In genomic region chr17:73292031-73292531, GRCh38 we compare ENCODE assay signal across 8 cellular contexts. TPM values are rescaled to one million over a fixed set of nuclear protein-coding genes. Genes with fewer than 3 reads are reported as not detected.
DNase-seq lines count a peak whose midpoint lies in the region; ATAC-seq and TF ChIP-seq lines count a peak whose summit lies in the region.

No MANE protein-coding gene starts in this region.

- H3K4me1 ChIP-seq in liver (ENCODE audit: control insufficient read depth in 4 of 4, insufficient read depth in 4 of 4, low read length in 3 of 4) (peaks cover 43 to 74% (median 58%) of the 10 kb centered on the region in 4 donors), upper lobe of right lung (peaks cover 76% of the 10 kb centered on the region)

- no peaks in the 10 kb centered on the region for H3K27me3 ChIP-seq in MG63
- H3K27me3 ChIP-seq in liver (ENCODE audit: control insufficient read depth in 4 of 4, insufficient read depth in 4 of 4, low read length in 3 of 4): no peaks in the 10 kb centered on the region
- no peaks in the 10 kb centered on the region for H3K27me3 ChIP-seq in upper lobe of right lung

- peak; percentile 2 for ATAC-seq in upper lobe of right lung
- ATAC-seq in GM18519 (IDR thresholded peaks at IDR 0.05; ENCODE audit: low FRiP score, unreplicated experiment): no peak
- no peak for ATAC-seq in omental fat pad (ENCODE audit: low FRiP score)

- H3K4me3 ChIP-seq in MG63 (peak overlapping the region; percentile 28), liver (ENCODE audit: low read depth in 1 of 3, low read length in 3 of 3) (no peak overlapping the region), upper lobe of right lung (no peak overlapping the region)

- H3K27ac ChIP-seq in cingulate gyrus (ENCODE audit: low read depth, low read length) (peak overlapping the region; percentile 61), liver (ENCODE audit: low read depth in 1 of 2, low read length in 2 of 2) (peak overlapping the region; percentile 94 to 95), upper lobe of right lung (peak overlapping the region; percentile 79)

- peak; percentile 24 to 43 for TF ChIP-seq RAD21 in liver (IDR thresholded peaks at IDR 0.05)

- H3K9me3 ChIP-seq in MG63: no peaks in the 10 kb centered on the region
- H3K9me3 ChIP-seq in liver (ENCODE audit: control insufficient read depth in 4 of 4, low read length in 3 of 4): no peaks in the 10 kb centered on the region
- no peaks in the 10 kb centered on the region for H3K9me3 ChIP-seq in upper lobe of right lung

- intact Hi-C loops in upper lobe of right lung (cut with DNase I): no loop called here

- 30% methylated on average over 12 of the region's 12 CpGs for whole genome bisulfite sequencing in liver

- H3K36me3 ChIP-seq in MG63: peaks cover 31% of the 10 kb centered on the region
- H3K36me3 ChIP-seq in liver (ENCODE audit: control insufficient read depth in 4 of 4, insufficient read depth in 3 of 4, low read depth in 1 of 4, low read length in 3 of 4): no peaks in the 10 kb centered on the region
- H3K36me3 ChIP-seq in upper lobe of right lung: no peaks in the 10 kb centered on the region

- DNase-seq in MG63 (peak; percentile 97), upper lobe of right lung (no peak), RPMI8226 (no peak), omental fat pad (ENCODE audit: low spot score) (no peak), COR-L47 (lab: John Stamatoyannopoulos, UW) (no peak)

- peak overlapping the region in 1 of 2 donors; percentile 1 for H3K9ac ChIP-seq in liver (ENCODE audit: low read depth in 1 of 2, low read length in 2 of 2)

- TF ChIP-seq CTCF in liver (IDR thresholded peaks at IDR 0.05; ENCODE audit: low read depth, low read length, missing input control): no peak
- TF ChIP-seq CTCF in upper lobe of right lung (IDR thresholded peaks at IDR 0.05): no peak
- TF ChIP-seq CTCF in omental fat pad (IDR thresholded peaks at IDR 0.05): no peak

TF ChIP-seq in liver, 16 proteins besides CTCF, POLR2A, EP300 and RAD21:
- peak; percentile 44 for TF ChIP-seq YY1 (IDR thresholded peaks at IDR 0.05)
- TF ChIP-seq HNF4G (IDR thresholded peaks at IDR 0.05): no peak
- peak in 1 of 2 donors; percentile 42 for TF ChIP-seq JUND (IDR thresholded peaks at IDR 0.05)
- TF ChIP-seq FOXA1 (IDR thresholded peaks at IDR 0.05): peak; percentile 44
- TF ChIP-seq MAX (IDR thresholded peaks at IDR 0.05): peak; percentile 58
- peak; percentile 71 for TF ChIP-seq SP1 (IDR thresholded peaks at IDR 0.05)
- peak; percentile 85 to 87 for TF ChIP-seq RXRA (IDR thresholded peaks at IDR 0.05)
- TF ChIP-seq ZBTB33 (IDR thresholded peaks at IDR 0.05): no peak
- TF ChIP-seq FOXA2 (IDR thresholded peaks at IDR 0.05): peak; percentile 65
- no peak for TF ChIP-seq NR2F2 (IDR thresholded peaks at IDR 0.05)
- TF ChIP-seq EGR1 (IDR thresholded peaks at IDR 0.05; ENCODE audit: low read depth in 2 of 2): no peak
- peak; percentile 55 to 69 for TF ChIP-seq HNF4A (conservative IDR thresholded peaks at IDR 0.05)
- no peak for TF ChIP-seq GABPA (IDR thresholded peaks at IDR 0.05 in 1 of 2, conservative IDR thresholded peaks at IDR 0.05 in 1 of 2)
- no peak for TF ChIP-seq TAF1 (conservative IDR thresholded peaks at IDR 0.05)
- TF ChIP-seq REST (IDR thresholded peaks at IDR 0.05): peak; percentile 55
- no peak for TF ChIP-seq ATF3 (IDR thresholded peaks at IDR 0.05)

RNA-seq across cellular contexts. Expression of gene CDC42EP4, which starts 19.7 kb away (rescaled TPM):
- 37.7 and 52.4 TPM in 2 replicates for total RNA-seq in MG63 (2014; rRNA removed; shearing (Covaris generic); ENCODE audit: low replicate concordance)
- total RNA-seq in liver: 10 to 100 TPM; 27.5 to 31.0 TPM
- polyA plus RNA-seq in liver: 10 to 100 TPM; 15.7 to 28.4 TPM
- 59.0 TPM for total RNA-seq in upper lobe of right lung
- 100 to 1,000 TPM; 137 to 224 (median 181) TPM for total RNA-seq in omental fat pad

RNA-seq across cellular contexts. Expression of gene CPSF4L, which starts 30.4 kb away (rescaled TPM):
- not detected in 2 replicates for total RNA-seq in MG63 (2014; rRNA removed; shearing (Covaris generic); ENCODE audit: low replicate concordance)
- total RNA-seq in liver: not detected
- not detected for polyA plus RNA-seq in liver
- not detected for total RNA-seq in upper lobe of right lung
- total RNA-seq in omental fat pad: under 1 TPM in 1 of 4 donors, not detected in 3; 0.65 TPM
